Comparison of ENCODE assay signal across 12 cellular contexts in the genomic region with DNA sequence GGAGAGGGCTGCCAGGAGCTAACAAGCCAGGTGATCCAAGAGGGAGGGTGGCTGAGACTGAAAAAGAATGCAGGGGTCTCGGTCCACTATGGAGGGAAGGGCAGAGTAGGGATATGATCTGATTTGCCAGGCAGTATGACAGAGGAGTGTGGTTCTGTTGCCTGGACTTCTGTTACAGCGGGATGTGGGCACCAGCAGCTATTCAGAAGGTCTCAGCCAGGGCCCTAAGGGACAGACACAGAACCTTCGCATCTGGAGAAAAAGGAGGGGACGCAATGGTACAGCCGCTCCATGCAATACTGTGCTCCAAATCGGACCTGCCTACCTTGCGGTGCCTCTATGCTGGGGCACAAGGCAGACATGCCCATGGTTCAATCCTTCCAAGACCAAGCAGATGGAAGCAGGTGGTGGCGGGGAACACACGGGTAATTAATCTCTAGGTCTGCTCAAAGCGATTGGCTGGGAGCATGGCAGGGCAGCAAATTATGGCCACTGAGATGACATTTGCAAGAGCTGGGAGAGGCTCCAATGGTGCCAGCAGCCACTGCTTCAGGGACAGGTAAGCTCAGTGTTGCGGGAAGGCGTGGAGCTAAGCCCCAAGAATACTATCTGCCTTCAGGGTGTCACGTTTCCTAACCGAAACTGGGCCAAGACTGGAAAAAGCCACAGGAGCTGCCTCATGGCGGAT.
DNase-seq lines count a peak whose midpoint lies in the region; ATAC-seq and TF ChIP-seq lines count a peak whose summit lies in the region.
"Had no signal": no experiment of that assay in that cellular context is flagged by ENCODE, and none has a peak within 500 bp of the region (broad histone marks: within the 10 kb centered on the region; RNA-seq: fewer than 3 reads in every experiment).

No MANE protein-coding gene starts in this region.

- H3K9me2 ChIP-seq in GM23338 (ENCODE audit: insufficient read depth) = no peaks in the 10 kb centered on the region

- H2AFZ ChIP-seq in GM23338 (no peak overlapping the region), trophoblast cell (ENCODE audit: insufficient read depth, low read length, poor library complexity) (peak overlapping the region; percentile 39)

- H3K27me3 ChIP-seq in GM23338 (ENCODE audit: insufficient read depth) (no peaks in the 10 kb centered on the region), esophagus squamous epithelium (no peaks in the 10 kb centered on the region), trophoblast cell (ENCODE audit: insufficient read depth, low read length) (no peaks in the 10 kb centered on the region)

- H3K9ac ChIP-seq in trophoblast cell (ENCODE audit: low read length) = no peak overlapping the region

- H3F3A ChIP-seq in GM23338 (replicated peaks; ENCODE audit: low read depth) = no peaks in the 10 kb centered on the region

- peaks cover 3% of the 10 kb centered on the region for H3K79me1 ChIP-seq in trophoblast cell (ENCODE audit: low read length)

- no peak overlapping the region for H3K14ac ChIP-seq in trophoblast cell (ENCODE audit: low read length)

- H3K36me3 ChIP-seq in GM23338 (ENCODE audit: insufficient read depth) (no peaks in the 10 kb centered on the region), esophagus squamous epithelium (no peaks in the 10 kb centered on the region), trophoblast cell (ENCODE audit: control insufficient read depth in 1 of 2, insufficient read depth in 2 of 2, low read length in 2 of 2) (no peaks in the 10 kb centered on the region)

- H2AK5ac ChIP-seq in trophoblast cell (ENCODE audit: low read length) = peak overlapping the region; percentile 18

- H3K4me3 Mint-ChIP-seq in GM23338 = no peak overlapping the region

- intact Hi-C loops in esophagus squamous epithelium (cut with DNase I) = no loop called here

- H3K4me1 ChIP-seq in GM23338 (ENCODE audit: insufficient read depth) = peaks cover 30% of the 10 kb centered on the region
- H3K4me1 ChIP-seq in esophagus squamous epithelium = peaks cover 0 to 88% (median 27%) of the 10 kb centered on the region in 3 donors
- H3K4me1 ChIP-seq in trophoblast cell (ENCODE audit: control insufficient read depth in 1 of 2, insufficient read depth in 2 of 2, low read length in 2 of 2) = peaks cover 0 to 14% of the 10 kb centered on the region in 2 experiments

- TF ChIP-seq CTCF in GM23338 (conservative IDR thresholded peaks at IDR 0.05; ENCODE audit: low read depth in 2 of 2) (no peak), esophagus squamous epithelium (IDR thresholded peaks at IDR 0.05) (no peak)

- no peak for TF ChIP-seq POLR2A in esophagus squamous epithelium (IDR thresholded peaks at IDR 0.05)

- H3K27ac Mint-ChIP-seq in GM23338 = peak overlapping the region; percentile 50; the same call in 1 of the 2 replicates

- ATAC-seq in GM23338 = no peak

- H3K79me2 ChIP-seq in GM23338 (replicated peaks; ENCODE audit: insufficient read depth) (peaks cover 97% of the 10 kb centered on the region), trophoblast cell (ENCODE audit: control insufficient read depth, insufficient read depth, low read length, poor library complexity) (peaks cover 1% of the 10 kb centered on the region)

- peaks cover 6% of the 10 kb centered on the region; the same call in 1 of the 3 replicates for H3K9me3 Mint-ChIP-seq in GM23338

- H3K4me2 ChIP-seq in GM23338 = no peak overlapping the region
- H3K4me2 ChIP-seq in trophoblast cell (ENCODE audit: low read length) = no peak overlapping the region

- no peak for DNase-seq in GM23338 (ENCODE audit: low spot score)
- DNase-seq in NCI-H69 (lab: John Stamatoyannopoulos, UW) = peak; percentile 25
- no peak for DNase-seq in esophagus squamous epithelium (lab: John Stamatoyannopoulos, UW)
- peak; percentile 70 to 72 for DNase-seq in trophoblast cell
- no peak for DNase-seq in H4 (ENCODE audit: low spot score)
- DNase-seq in NK-92 (lab: John Stamatoyannopoulos, UW; ENCODE audit: unreplicated experiment) = no peak
- DNase-seq in NCI-H526 treated with DMSO at 0.1 percent for 48 hours (lab: John Stamatoyannopoulos, UW) = no peak
- no peak for DNase-seq in iPS-NIHi7 (ENCODE audit: extremely low spot score)
- DNase-seq: Kasumi-1, NCI-H1417 treated with DMSO at 0.1 percent for 48 hours, NCI-H2029 treated with DMSO at 0.1 percent for 48 hours, SHP77 treated with DMSO at 0.1 percent for 48 hours had no signal

- peak overlapping the region; percentile 36 for H4K12ac ChIP-seq in trophoblast cell (ENCODE audit: low read depth, low read length)

- no peak overlapping the region for H2BK12ac ChIP-seq in trophoblast cell (ENCODE audit: low read length)

- peak overlapping the region; percentile 4 for H2BK120ac ChIP-seq in trophoblast cell (ENCODE audit: insufficient read depth, low read length, poor library complexity)

- peaks cover 10% of the 10 kb centered on the region for H3K27me3 Mint-ChIP-seq in GM23338 (ENCODE audit: insufficient read depth, low read depth, poor library complexity)

- peaks cover 66% of the 10 kb centered on the region for H3K4me1 Mint-ChIP-seq in GM23338

- 66 to 88% methylated on average over 13 to 15 of the region's 15 CpGs for WGBS in esophagus squamous epithelium, 2 donors
- no CpG with 5 or more reads among the region's 15 CpGs for WGBS in trophoblast cell (ENCODE audit: extremely low coverage, insufficient coverage, insufficient read length)

- H3K27ac ChIP-seq in GM23338 (ENCODE audit: low read depth) = peak overlapping the region; percentile 39; the same call in 1 of the 2 replicates
- peak overlapping the region; percentile 47 to 77 (median 58) for H3K27ac ChIP-seq in esophagus squamous epithelium
- H3K27ac ChIP-seq in trophoblast cell (ENCODE audit: low read depth, low read length) = no peak overlapping the region

- no peak overlapping the region for H3K4ac ChIP-seq in trophoblast cell (ENCODE audit: low read depth, low read length)

- H3K18ac ChIP-seq in trophoblast cell (ENCODE audit: low read length) = peak overlapping the region; percentile 3

- no peak overlapping the region for H4K8ac ChIP-seq in trophoblast cell (ENCODE audit: low read depth, low read length)

- no peak overlapping the region for H3K23ac ChIP-seq in trophoblast cell (ENCODE audit: low read length)

- no peak overlapping the region for H2BK5ac ChIP-seq in trophoblast cell (ENCODE audit: low read depth, low read length, poor library complexity)

- H3K4me3 ChIP-seq in GM23338 (no peak overlapping the region), esophagus squamous epithelium (no peak overlapping the region), trophoblast cell (ENCODE audit: low read depth, low read length) (no peak overlapping the region)

- peaks cover 12% of the 10 kb centered on the region for H3K36me3 Mint-ChIP-seq in GM23338 (ENCODE audit: low read depth)

- H3K9me3 ChIP-seq in esophagus squamous epithelium (no peaks in the 10 kb centered on the region), trophoblast cell (ENCODE audit: insufficient read depth, low read depth, low read length) (no peaks in the 10 kb centered on the region)

- peak overlapping the region; percentile 21 for H4K91ac ChIP-seq in trophoblast cell (ENCODE audit: low read depth, low read length)

- H4K20me1 ChIP-seq in GM23338 (replicated peaks; ENCODE audit: insufficient read depth) = peaks cover 47% of the 10 kb centered on the region; the same call in 1 of the 2 replicates

TF ChIP-seq in GM23338, 12 proteins besides CTCF, POLR2A, EP300 and RAD21 (continues in another document):
- TF ChIP-seq STAT1 (IDR thresholded peaks at IDR 0.05; ENCODE audit: unreplicated experiment) (no peak), CREB1 (CRISPR knock-in tag; IDR thresholded peaks at IDR 0.05; ENCODE audit: low read depth) (no peak)

Comparison
In these comparisons a context has a peak if more than half of its experiments do, and no peak if none do; other contexts are left out.
1. DNase-seq: peak in NCI-H69 (single experiment) and trophoblast cell (2 of 2); none in GM23338 (single experiment), esophagus squamous epithelium (single experiment), H4 (single experiment), NK-92 (single experiment), NCI-H526 treated with DMSO at 0.1 percent for 48 hours (single experiment) and iPS-NIHi7 (single experiment).